In the genomic region with DNA sequence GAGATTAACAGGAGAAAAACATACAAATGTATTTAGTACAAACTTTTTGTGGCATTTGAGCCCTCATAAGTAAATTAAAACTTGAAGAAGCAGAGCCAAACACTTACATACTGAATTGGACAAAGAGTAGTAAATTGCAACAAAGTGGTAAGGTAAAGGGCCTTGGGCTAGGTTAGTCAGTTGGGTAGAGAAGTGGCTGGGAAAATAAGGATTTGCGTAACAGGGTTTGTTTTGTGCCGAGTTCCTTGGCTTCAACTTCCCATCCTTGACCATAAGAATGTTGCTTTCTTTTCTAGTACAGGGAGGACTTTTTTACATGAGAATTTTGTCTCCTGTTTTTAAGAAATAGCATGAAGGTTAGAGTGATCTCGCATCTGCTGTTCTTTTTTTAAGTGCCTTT, we compare ENCODE assay signal across 24 cellular contexts. TPM values are rescaled to one million over a fixed set of nuclear protein-coding genes. Genes with fewer than 3 reads are reported as not detected.
DNase-seq lines count a peak whose midpoint lies in the region; ATAC-seq and TF ChIP-seq lines count a peak whose summit lies in the region.
"Had no signal": no experiment of that assay in that cellular context is flagged by ENCODE, and none has a peak within 500 bp of the region (broad histone marks: within the 10 kb centered on the region; RNA-seq: fewer than 3 reads in every experiment).

No MANE protein-coding gene starts in this region.

- H3K79me2 ChIP-seq in PC-3 (ENCODE audit: low read length) (no peaks in the 10 kb centered on the region), mammary epithelial cell (ENCODE audit: insufficient read depth, low read length) (no peaks in the 10 kb centered on the region)

- H3K27me3 ChIP-seq in PC-3 (ENCODE audit: low read length) (no peaks in the 10 kb centered on the region), mammary epithelial cell (ENCODE audit: insufficient read depth, low read length) (no peaks in the 10 kb centered on the region), gastroesophageal sphincter (no peaks in the 10 kb centered on the region)
- H3K27me3 ChIP-seq: BE2C, transverse colon had no signal

- no peaks in the 10 kb centered on the region for H3K9me2 ChIP-seq in PC-3 (replicated peaks; ENCODE audit: low read length)

- no peak for ATAC-seq in PC-3
- ATAC-seq in gastroesophageal sphincter, result peak; percentile 36
- ATAC-seq in HG03095 (IDR thresholded peaks at IDR 0.05; ENCODE audit: unreplicated experiment), result no peak
- no peak for ATAC-seq in HG03521 (IDR thresholded peaks at IDR 0.05; ENCODE audit: unreplicated experiment)
- no peak for ATAC-seq in sciatic nerve
- ATAC-seq: activated T-cell treated with anti-CD3 and anti-CD28 coated beads, Interleukin-2, amount 50 U/mL, for 4 hours had no signal

- TF ChIP-seq CTCF in AG10803 (conservative IDR thresholded peaks at IDR 0.05; ENCODE audit: low read length), result no peak
- no peak for TF ChIP-seq CTCF in PC-3 (conservative IDR thresholded peaks at IDR 0.05; ENCODE audit: low read depth, low read length)
- no peak for TF ChIP-seq CTCF in mammary epithelial cell (conservative IDR thresholded peaks at IDR 0.05 in 1 of 2, IDR thresholded peaks at IDR 0.05 in 1 of 2; ENCODE audit: extremely low read depth in 1 of 2, insufficient read depth in 1 of 2, low read depth in 1 of 2, low read length in 2 of 2)
- TF ChIP-seq CTCF in gastroesophageal sphincter (IDR thresholded peaks at IDR 0.05), result no peak

- no peak overlapping the region for H3K27ac ChIP-seq in PC-3 (ENCODE audit: low read length)
- no peak overlapping the region for H3K27ac ChIP-seq in mammary epithelial cell (ENCODE audit: insufficient read depth, low read depth, low read length)
- H3K27ac ChIP-seq in gastroesophageal sphincter, result no peak overlapping the region
- H3K27ac ChIP-seq: transverse colon had no signal

- no peak for TF ChIP-seq EP300 in gastroesophageal sphincter (IDR thresholded peaks at IDR 0.05)

- BruUV-seq in PC-3 (replicated peaks; lab: Mats Ljungman, UMichigan), result no TSS peak
- no TSS peak for BruUV-seq in mammary epithelial cell (replicated peaks; lab: Mats Ljungman, UMichigan)

- CTCF ChIA-PET in PC-3 (lab: Charles Lee) (no interaction called here), mammary epithelial cell (lab: Charles Lee; ENCODE audit: low non-redundant PET) (no interaction called here)

- H3K4me2 ChIP-seq in PC-3 (ENCODE audit: low read length), result no peak overlapping the region
- peak overlapping the region; percentile 39 for H3K4me2 ChIP-seq in mammary epithelial cell (ENCODE audit: insufficient read depth, low read depth, low read length)

- no peak overlapping the region for H3K9ac ChIP-seq in PC-3 (ENCODE audit: low read length)
- no peak overlapping the region for H3K9ac ChIP-seq in mammary epithelial cell (ENCODE audit: insufficient read depth, low read length)

- no peaks in the 10 kb centered on the region for H3F3A ChIP-seq in PC-3 (ENCODE audit: low read length, unreplicated experiment)

- TF ChIP-seq POLR2A in gastroesophageal sphincter (IDR thresholded peaks at IDR 0.05), result no peak

- dilution Hi-C loops in mammary epithelial cell (cut with HindIII; ENCODE audit: low sequenced_read_pairs), result no loop called here

- H3K36me3 ChIP-seq in PC-3 (ENCODE audit: low read depth, low read length), result no peaks in the 10 kb centered on the region
- H3K36me3 ChIP-seq in mammary epithelial cell (ENCODE audit: insufficient read depth, low read length), result no peaks in the 10 kb centered on the region
- H3K36me3 ChIP-seq in gastroesophageal sphincter, result no peaks in the 10 kb centered on the region
- H3K36me3 ChIP-seq: BE2C, transverse colon had no signal

- in situ Hi-C loops in mammary epithelial cell (cut with MboI; ENCODE audit: low sequenced_read_pairs in 2 of 2), result no loop called here

- WGBS in mammary epithelial cell (ENCODE audit: low coverage, missing lambda C conversion rate), result 6% methylated on average over 3 of the region's 3 CpGs
- WGBS in gastroesophageal sphincter (ENCODE audit: low coverage in 1 of 2), 2 donors, result 45 to 73% methylated on average over 3 of the region's 3 CpGs

- DNase-seq in AG10803 (ENCODE audit: low read depth), result peak; percentile 57
- peak; percentile 46 for DNase-seq in PC-3
- DNase-seq in mammary epithelial cell, result peak; percentile 84
- no peak for DNase-seq in cerebellar cortex (ENCODE audit: low spot score)
- no peak for DNase-seq in sciatic nerve (ENCODE audit: low spot score)
- DNase-seq: 8988T; activated naive CD4-positive, alpha-beta T cell treated with Interleukin-2 at 50 U/mL for 16 hours; activated T-cell treated with anti-CD3 and anti-CD28 coated beads, Interleukin-2, amount 50 U/mL, for 4 hours; BE2C; Caco-2; effector CD4-positive, alpha-beta T cell; mesendoderm; NCI-H1694 treated with DMSO at 0.1 percent for 48 hours; NCI-H748 treated with DMSO at 0.1 percent for 48 hours; nucleus accumbens; retina; SHP77 treated with DMSO at 0.1 percent for 48 hours; stimulated activated CD4-positive, alpha-beta T cell treated with anti-CD3 and anti-CD28 coated beads, Interleukin-4, amount 100 ng/mL, for 4 hours; transverse colon had no signal

- intact Hi-C loops in PC-3 (cut with micrococcal nuclease) (no loop called here), mammary epithelial cell (cut with micrococcal nuclease) (no loop called here), sciatic nerve (cut with DNase I) (no loop called here)

- POLR2A ChIA-PET in PC-3 (lab: Charles Lee; ENCODE audit: unreplicated experiment), result no interaction called here

- no peaks in the 10 kb centered on the region for H3K9me3 ChIP-seq in PC-3 (ENCODE audit: low read length)
- H3K9me3 ChIP-seq in mammary epithelial cell (replicated peaks; ENCODE audit: insufficient read depth, low read length), result no peaks in the 10 kb centered on the region
- no peaks in the 10 kb centered on the region for H3K9me3 ChIP-seq in gastroesophageal sphincter
- H3K9me3 ChIP-seq: BE2C, Caco-2, transverse colon had no signal

- H4K20me1 ChIP-seq in PC-3 (ENCODE audit: low read length) (no peaks in the 10 kb centered on the region), mammary epithelial cell (ENCODE audit: insufficient read depth, low read length) (no peaks in the 10 kb centered on the region)

- H2AFZ ChIP-seq in PC-3 (ENCODE audit: low read length) (no peak overlapping the region), mammary epithelial cell (ENCODE audit: low read depth, low read length) (no peak overlapping the region)

- H3K4me3 ChIP-seq in AG10803 (ENCODE audit: low read length) (no peak overlapping the region), PC-3 (ENCODE audit: low read length) (no peak overlapping the region), mammary epithelial cell (replicated peaks in 1 of 3; ENCODE audit: insufficient read depth in 1 of 3, low read depth in 2 of 3, low read length in 3 of 3) (no peak overlapping the region), gastroesophageal sphincter (no peak overlapping the region)
- H3K4me3 ChIP-seq: transverse colon had no signal

- peaks cover 14% of the 10 kb centered on the region for H3K4me1 ChIP-seq in PC-3 (ENCODE audit: insufficient read depth, low read length)
- no peaks in the 10 kb centered on the region for H3K4me1 ChIP-seq in mammary epithelial cell (ENCODE audit: insufficient read depth, low read length)
- H3K4me1 ChIP-seq in gastroesophageal sphincter, result no peaks in the 10 kb centered on the region
- H3K4me1 ChIP-seq: Caco-2, transverse colon had no signal

RNA-seq across cellular contexts. Expression of a gene that starts 33.3 kb away (rescaled TPM):
- total RNA-seq in PC-3 (2014; rRNA removed) (0.04 TPM in 1 of 2 replicates, not detected in the other), mammary epithelial cell (not detected), gastroesophageal sphincter (not detected), sciatic nerve (not detected)
- polyA plus RNA-seq in mammary epithelial cell, result not detected
- polyA minus RNA-seq in mammary epithelial cell, result not detected
- total RNA-seq: activated T-cell treated with anti-CD3 and anti-CD28 coated beads, Interleukin-2, amount 50 U/mL, for 4 hours; Caco-2; chondrocyte; transverse colon had no signal
- polyA plus RNA-seq: esophagus had no signal

RNA-seq across cellular contexts. Expression of a gene that starts 45.8 kb away (rescaled TPM):
- not detected in 2 replicates for total RNA-seq in PC-3 (2014; rRNA removed)
- 1 to 10 TPM in 1 of 2 donors, not detected in 1; 1.2 TPM for total RNA-seq in mammary epithelial cell
- polyA plus RNA-seq in mammary epithelial cell, result 0.01 TPM
- polyA minus RNA-seq in mammary epithelial cell, result not detected
- total RNA-seq in gastroesophageal sphincter, result 1,000 to 10,000 TPM; 1,558 to 2,335 (median 1,828) TPM
- total RNA-seq in sciatic nerve, result 441 TPM

Comparison
In these comparisons a context has a peak if more than half of its experiments do, and no peak if none do; other contexts are left out.
1. DNase-seq: peak in AG10803 (single experiment), PC-3 (single experiment) and mammary epithelial cell (single experiment); none in cerebellar cortex (single experiment) and sciatic nerve (single experiment).
2. RNA of a gene that starts 45.8 kb away (total RNA-seq): 1,558 to 2,335 TPM in gastroesophageal sphincter and 441 TPM in sciatic nerve (single experiment); 1.2 TPM in mammary epithelial cell and not detected in PC-3; every median in the first group is over 100 times any median in the second.